In genomic region chr2:235001237-235002133, GRCh38 we compare ENCODE assay signal across 1 cellular context.
TF ChIP-seq lines count a peak whose summit lies in the region.

No MANE protein-coding gene starts in this region.

TF ChIP-seq in HepG2, 621 proteins besides CTCF, POLR2A, EP300 and RAD21 (continued from another document and continues in another):
- TF ChIP-seq ZMYM4 (CRISPR knock-in tag; IDR thresholded peaks at IDR 0.05) (no peak), KDM5B (CRISPR knock-in tag; IDR thresholded peaks at IDR 0.05; ENCODE audit: borderline replicate concordance) (no peak), CENPBD1 (CRISPR knock-in tag; IDR thresholded peaks at IDR 0.05; ENCODE audit: borderline replicate concordance, low read depth) (no peak), HDAC2 (CRISPR knock-in tag; IDR thresholded peaks at IDR 0.05) (no peak), MXD3 (CRISPR knock-in tag; IDR thresholded peaks at IDR 0.05) (no peak), HOXD1 (CRISPR knock-in tag; IDR thresholded peaks at IDR 0.05) (no peak), ZNF878 (CRISPR knock-in tag; IDR thresholded peaks at IDR 0.05) (no peak), PRPF4 (IDR thresholded peaks at IDR 0.05; ENCODE audit: low read depth, low read length, poor library complexity, severe bottlenecking) (no peak), ZNF567 (CRISPR knock-in tag; IDR thresholded peaks at IDR 0.05; ENCODE audit: borderline replicate concordance) (0 out of 2 replicates have a peak, but pooled peaks have one; percentile 11), NR2C2 (CRISPR knock-in tag; IDR thresholded peaks at IDR 0.05; ENCODE audit: borderline replicate concordance) (no peak), HMGXB4 (CRISPR knock-in tag; IDR thresholded peaks at IDR 0.05; ENCODE audit: borderline replicate concordance in 1 of 2, low read depth in 1 of 2) (no peak), AFF4 (CRISPR knock-in tag; IDR thresholded peaks at IDR 0.05) (no peak), NR2F1 (CRISPR knock-in tag; IDR thresholded peaks at IDR 0.05) (no peak), HDAC1 (CRISPR knock-in tag; IDR thresholded peaks at IDR 0.05) (no peak), ZNF24 (IDR thresholded peaks at IDR 0.05) (no peak), ZNF577 (CRISPR knock-in tag; IDR thresholded peaks at IDR 0.05; ENCODE audit: borderline replicate concordance, low read depth) (no peak), TRAFD1 (CRISPR knock-in tag; IDR thresholded peaks at IDR 0.05; ENCODE audit: borderline replicate concordance) (no peak), RBM22 (optimal IDR thresholded peaks at IDR 0.05; ENCODE audit: low read length) (peak; percentile 28), GMEB1 (CRISPR knock-in tag; IDR thresholded peaks at IDR 0.05; ENCODE audit: borderline replicate concordance) (no peak; the same call in 1 of the 2 replicates), MATR3 (CRISPR knock-in tag; IDR thresholded peaks at IDR 0.05) (no peak), ZNF3 (CRISPR knock-in tag; IDR thresholded peaks at IDR 0.05) (no peak), TRIM22 (IDR thresholded peaks at IDR 0.05) (no peak), HES4 (CRISPR knock-in tag; IDR thresholded peaks at IDR 0.05; ENCODE audit: borderline replicate concordance) (no peak), SRF (IDR thresholded peaks at IDR 0.05; ENCODE audit: low read depth, low read length) (no peak), PLSCR1 (CRISPR knock-in tag; IDR thresholded peaks at IDR 0.05; ENCODE audit: borderline replicate concordance) (no peak), ZMYM3 (CRISPR knock-in tag; IDR thresholded peaks at IDR 0.05) (peak; percentile 37; the same call in 1 of the 2 replicates), ZNF446 (CRISPR knock-in tag; IDR thresholded peaks at IDR 0.05) (no peak), MAZ (IDR thresholded peaks at IDR 0.05; ENCODE audit: borderline replicate concordance, low read depth, low read length) (no peak), MAZ (CRISPR knock-in tag; IDR thresholded peaks at IDR 0.05; ENCODE audit: low read depth) (no peak), NR0B2 (CRISPR knock-in tag; IDR thresholded peaks at IDR 0.05) (no peak), MTA3 (CRISPR knock-in tag; IDR thresholded peaks at IDR 0.05) (no peak), ATF5 (CRISPR knock-in tag; IDR thresholded peaks at IDR 0.05; ENCODE audit: low read depth) (no peak), MIER3 (CRISPR knock-in tag; IDR thresholded peaks at IDR 0.05; ENCODE audit: borderline replicate concordance) (no peak), ZNF710 (CRISPR knock-in tag; IDR thresholded peaks at IDR 0.05; ENCODE audit: borderline replicate concordance) (no peak), BRF2 (CRISPR knock-in tag; IDR thresholded peaks at IDR 0.05) (no peak), MYPOP (CRISPR knock-in tag; IDR thresholded peaks at IDR 0.05) (0 out of 2 replicates have a peak, but pooled peaks have one; percentile 9), ZNF768 (CRISPR knock-in tag; IDR thresholded peaks at IDR 0.05) (peak; percentile 24; the same call in 1 of the 2 replicates), POLR2AphosphoS2 (IDR thresholded peaks at IDR 0.05; ENCODE audit: low read depth, low read length) (no peak), HINFP (CRISPR knock-in tag; IDR thresholded peaks at IDR 0.05; ENCODE audit: low read depth) (no peak), RFX5 (IDR thresholded peaks at IDR 0.05; ENCODE audit: low read depth, low read length) (no peak), ZC3H13 (CRISPR knock-in tag; IDR thresholded peaks at IDR 0.05) (no peak), ZNF775 (CRISPR knock-in tag; IDR thresholded peaks at IDR 0.05; ENCODE audit: borderline replicate concordance) (no peak), PHF21A (CRISPR knock-in tag; IDR thresholded peaks at IDR 0.05) (no peak; the same call in 1 of the 2 replicates), PHF5A (CRISPR knock-in tag; IDR thresholded peaks at IDR 0.05; ENCODE audit: low read depth, unreplicated experiment) (no peak)
